Comparison of ENCODE assay signal across 27 cellular contexts in the genomic region with DNA sequence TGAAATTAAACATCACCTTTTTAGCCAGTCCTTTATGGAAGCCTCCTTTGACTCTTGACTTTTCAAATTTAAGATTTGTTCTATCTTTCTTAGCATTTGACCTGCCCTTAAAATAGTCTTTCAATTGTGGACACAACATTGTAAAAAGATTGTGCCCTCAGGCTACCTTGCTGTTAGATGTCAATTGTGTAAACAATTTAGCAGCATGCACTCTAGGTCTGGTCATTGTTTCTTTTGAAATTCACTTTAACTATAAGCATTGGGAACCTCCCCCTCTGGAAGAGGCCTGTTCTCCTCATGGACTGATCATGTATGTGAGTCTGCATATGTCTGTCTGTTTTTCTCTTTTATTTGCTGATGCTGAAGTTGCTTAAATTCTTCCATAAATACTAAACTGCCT. TPM values are rescaled to one million over a fixed set of nuclear protein-coding genes. Genes with fewer than 3 reads are reported as not detected.
"Had no signal": no experiment of that assay in that cellular context is flagged by ENCODE, and none has a peak within 500 bp of the region (broad histone marks: within the 10 kb centered on the region; RNA-seq: fewer than 3 reads in every experiment).

No MANE protein-coding gene starts in this region.

- ATAC-seq: activated CD8-positive, alpha-beta T cell treated with anti-CD3 and anti-CD28 coated beads for 36 hours; activated T-cell treated with anti-CD3 and anti-CD28 coated beads, Interleukin-2, amount 50 U/mL, for 72 hours; activated T-helper 17 cell treated with anti-CD3 and anti-CD28 coated beads, Interleukin-2, amount 50 U/mL, for 72 hours; Panc1 had no signal

- DNase-seq: activated CD4-positive, alpha-beta T cell treated with anti-CD3 and anti-CD28 coated beads, Interleukin-2, amount 10 ng/mL, durations not matched to agents 24 days and 14 days; activated CD4-positive, alpha-beta T cell treated with anti-CD3 and anti-CD28 coated beads, Interleukin-2, amount 50 U/mL, for 4 hours; activated CD8-positive, alpha-beta T cell treated with anti-CD3 and anti-CD28 coated beads for 36 hours; activated effector memory CD4-positive, alpha-beta T cell treated with anti-CD3 and anti-CD28 coated beads, Interleukin-2, amount 50 U/mL, for 16 hours; activated naive CD4-positive, alpha-beta T cell; activated naive CD4-positive, alpha-beta T cell treated with anti-CD3 and anti-CD28 coated beads, Interleukin-2, amount 50 U/mL, for 16 hours; activated naive CD8-positive, alpha-beta T cell treated with anti-CD3 and anti-CD28 coated beads for 36 hours; activated T-cell treated with anti-CD3 and anti-CD28 coated beads, Interleukin-2, amount 50 U/mL, for 1 hour; activated T-cell treated with anti-CD3 and anti-CD28 coated beads, Interleukin-2, amount 50 U/mL, for 72 hours; amniotic stem cell; aorta; brain microvascular endothelial cell; central memory CD4-positive, alpha-beta T cell; MM.1S; NCI-H1092 treated with DMSO at 0.1 percent for 48 hours; NCI-H1436; NCI-H187; NCI-H2171 treated with DMSO at 0.1 percent for 48 hours; NCI-H2227 treated with DMSO at 0.1 percent for 48 hours; NCI-H526; SHP77; SJCRH30 had no signal

- H3K4me1 Mint-ChIP-seq: activated CD4-positive, alpha-beta T cell treated with anti-CD3 and anti-CD28 coated beads, Interleukin-2, amount 10 ng/mL, durations not matched to agents 24 days and 14 days; activated naive CD8-positive, alpha-beta T cell treated with anti-CD3 and anti-CD28 coated beads for 36 hours; activated T-helper 17 cell treated with anti-CD3 and anti-CD28 coated beads, Interleukin-2, amount 50 U/mL, for 72 hours had no signal

- H3K27ac Mint-ChIP-seq: activated CD4-positive, alpha-beta T cell treated with anti-CD3 and anti-CD28 coated beads, Interleukin-2, amount 10 ng/mL, durations not matched to agents 24 days and 14 days; activated CD8-positive, alpha-beta T cell treated with anti-CD3 and anti-CD28 coated beads for 36 hours; activated naive CD8-positive, alpha-beta T cell treated with anti-CD3 and anti-CD28 coated beads for 36 hours; activated T-cell treated with anti-CD3 and anti-CD28 coated beads, Interleukin-2, amount 50 U/mL, for 72 hours; activated T-helper 17 cell treated with anti-CD3 and anti-CD28 coated beads, Interleukin-2, amount 50 U/mL, for 72 hours; T-helper 1 cell treated with Interleukin-12 subunit alpha and Interleukin-12 subunit beta and Interleukin-4 antibody, amounts not matched to agents 30 μg/mL and 1 μg/mL, for 36 hours; T-helper 2 cell treated with Interferon-gamma antibody and Interleukin-4, amounts not matched to agents 5 μg/mL and 100 μg/mL, for 36 hours had no signal

- H3K9me3 Mint-ChIP-seq: activated CD4-positive, alpha-beta T cell treated with anti-CD3 and anti-CD28 coated beads, Interleukin-2, amount 10 ng/mL, durations not matched to agents 24 days and 14 days; activated CD8-positive, alpha-beta T cell treated with anti-CD3 and anti-CD28 coated beads for 36 hours; activated naive CD8-positive, alpha-beta T cell treated with anti-CD3 and anti-CD28 coated beads for 36 hours; activated T-helper 17 cell treated with anti-CD3 and anti-CD28 coated beads, Interleukin-2, amount 50 U/mL, for 72 hours; T-helper 1 cell treated with Interleukin-12 subunit alpha and Interleukin-12 subunit beta and Interleukin-4 antibody, amounts not matched to agents 30 μg/mL and 1 μg/mL, for 36 hours; T-helper 2 cell treated with Interferon-gamma antibody and Interleukin-4, amounts not matched to agents 5 μg/mL and 100 μg/mL, for 36 hours had no signal

- H3K4me3 Mint-ChIP-seq: activated CD4-positive, alpha-beta T cell treated with anti-CD3 and anti-CD28 coated beads, Interleukin-2, amount 10 ng/mL, durations not matched to agents 24 days and 14 days; activated CD8-positive, alpha-beta T cell treated with anti-CD3 and anti-CD28 coated beads for 36 hours; activated naive CD8-positive, alpha-beta T cell treated with anti-CD3 and anti-CD28 coated beads for 36 hours; activated T-cell treated with anti-CD3 and anti-CD28 coated beads, Interleukin-2, amount 50 U/mL, for 72 hours; activated T-helper 17 cell treated with anti-CD3 and anti-CD28 coated beads, Interleukin-2, amount 50 U/mL, for 72 hours; T-helper 1 cell treated with Interleukin-12 subunit alpha and Interleukin-12 subunit beta and Interleukin-4 antibody, amounts not matched to agents 30 μg/mL and 1 μg/mL, for 36 hours; T-helper 2 cell treated with Interferon-gamma antibody and Interleukin-4, amounts not matched to agents 5 μg/mL and 100 μg/mL, for 36 hours had no signal

- H3K36me3 Mint-ChIP-seq: activated naive CD8-positive, alpha-beta T cell treated with anti-CD3 and anti-CD28 coated beads for 36 hours had no signal

RNA-seq across cellular contexts. Expression of gene PABPC3, which starts 31.5 kb away (rescaled TPM):
- total RNA-seq: LHCN-M2 had no signal
